In the genomic region with DNA sequence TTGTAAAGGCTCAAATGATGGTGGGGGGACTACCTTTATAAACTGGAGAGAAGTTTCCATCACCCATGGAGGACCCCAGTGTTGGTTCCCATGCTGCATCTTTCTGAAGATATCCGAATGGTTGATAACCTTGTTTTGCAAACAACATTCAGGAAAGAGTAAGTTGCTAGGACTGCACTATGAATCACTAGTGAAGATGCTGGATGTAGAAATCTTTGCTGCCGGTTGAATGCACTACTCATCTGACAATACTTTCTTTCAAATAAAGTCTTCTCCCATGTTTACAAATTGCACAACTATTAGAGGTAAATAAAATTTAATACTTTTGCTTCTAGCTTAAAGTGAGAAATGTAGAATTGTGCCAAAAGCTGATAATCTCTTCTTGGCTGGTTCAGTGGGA, we compare ENCODE assay signal across 31 cellular contexts.
"Had no signal": no experiment of that assay in that cellular context is flagged by ENCODE, and none has a peak within 500 bp of the region (broad histone marks: within the 10 kb centered on the region; RNA-seq: fewer than 3 reads in every experiment).

No MANE protein-coding gene starts in this region.

- H3K36me3 Mint-ChIP-seq: activated CD8-positive, alpha-beta memory T cell treated with anti-CD3 and anti-CD28 coated beads, Interleukin-2, amount 10 ng/mL, durations not matched to agents 7 days and 5 days; activated naive CD4-positive, alpha-beta T cell treated with anti-CD3 and anti-CD28 coated beads, Interleukin-2, amount 50 U/mL, for 72 hours; brain; naive thymus-derived CD4-positive, alpha-beta T cell; stimulated activated naive B cell treated with anti-CD40 and anti-IgM and Interleukin-4, amounts not matched to agents 10 μg/mL and 1 μg/mL and 100 μg/mL, for 72 hours had no signal

- H3K4me1 ChIP-seq: gastroesophageal sphincter, prostate gland, sigmoid colon, stomach, suprapubic skin, tibial artery, upper lobe of right lung had no signal

- DNase-seq: activated CD4-positive, alpha-beta T cell treated with anti-CD3 and anti-CD28 coated beads for 36 hours; activated CD4-positive, CD25-positive, alpha-beta regulatory T cell; activated CD8-positive, alpha-beta memory T cell treated with anti-CD3 and anti-CD28 coated beads, Interleukin-2, amount 10 ng/mL, durations not matched to agents 7 days and 5 days; activated CD8-positive, alpha-beta T cell treated with anti-CD3 and anti-CD28 coated beads, Interleukin-2, amount 10 ng/mL, durations not matched to agents 7 days and 5 days; activated naive CD4-positive, alpha-beta T cell; activated T-cell treated with anti-CD3 and anti-CD28 coated beads, Interleukin-2, amount 50 U/mL, for 48 hours; aorta; caudate nucleus; dermis blood vessel endothelial cell; effector CD4-positive, alpha-beta T cell; head of caudate nucleus; hippocampal formation; midbrain; naive thymus-derived CD4-positive, alpha-beta T cell; ovary; sigmoid colon; stimulated activated CD4-positive, alpha-beta T cell treated with anti-CD3 and anti-CD28 coated beads, Interleukin-1b, Interleukin-23, amount 100 ng/mL, for 48 hours; stimulated activated naive B cell treated with anti-CD40 and anti-IgM and Interleukin-4, amounts not matched to agents 10 μg/mL and 1 μg/mL and 100 μg/mL, for 72 hours; stomach; T-helper 1 cell; tibial artery; upper lobe of right lung had no signal

- H3K27ac Mint-ChIP-seq: activated CD4-positive, alpha-beta T cell treated with anti-CD3 and anti-CD28 coated beads for 36 hours; activated CD8-positive, alpha-beta memory T cell treated with anti-CD3 and anti-CD28 coated beads, Interleukin-2, amount 10 ng/mL, durations not matched to agents 7 days and 5 days; activated CD8-positive, alpha-beta T cell treated with anti-CD3 and anti-CD28 coated beads, Interleukin-2, amount 10 ng/mL, durations not matched to agents 7 days and 5 days; activated naive CD4-positive, alpha-beta T cell treated with anti-CD3 and anti-CD28 coated beads, Interleukin-2, amount 50 U/mL, for 72 hours; activated T-helper 2 cell treated with anti-CD3 and anti-CD28 coated beads, Interferon-gamma antibody, Interleukin-2, Interleukin-4, amounts not matched to agents 10 μg/mL and 5 μg/mL and 100 μg/mL, durations not matched to agents 14 hours and 24 hours and 36 hours; brain; naive thymus-derived CD4-positive, alpha-beta T cell; stimulated activated naive B cell treated with anti-CD40 and anti-IgM and Interleukin-4, amounts not matched to agents 10 μg/mL and 1 μg/mL and 100 μg/mL, for 72 hours; T-helper 2 cell treated with Interferon-gamma antibody and Interleukin-4, amounts not matched to agents 5 μg/mL and 100 μg/mL, for 36 hours had no signal

- H3K36me3 ChIP-seq: gastroesophageal sphincter, ovary, prostate gland, sigmoid colon, stomach, suprapubic skin, tibial artery, upper lobe of right lung had no signal

- H3K9me3 Mint-ChIP-seq: brain; stimulated activated naive B cell treated with anti-CD40 and anti-IgM and Interleukin-4, amounts not matched to agents 10 μg/mL and 1 μg/mL and 100 μg/mL, for 72 hours had no signal

- H3K4me3 ChIP-seq: gastroesophageal sphincter, ovary, prostate gland, sigmoid colon, smooth muscle cell, stomach, suprapubic skin, tibial artery, upper lobe of right lung had no signal

- H3K4me1 Mint-ChIP-seq: activated CD4-positive, alpha-beta T cell treated with anti-CD3 and anti-CD28 coated beads for 36 hours; activated CD8-positive, alpha-beta memory T cell treated with anti-CD3 and anti-CD28 coated beads, Interleukin-2, amount 10 ng/mL, durations not matched to agents 7 days and 5 days; naive thymus-derived CD4-positive, alpha-beta T cell; stimulated activated naive B cell treated with anti-CD40 and anti-IgM and Interleukin-4, amounts not matched to agents 10 μg/mL and 1 μg/mL and 100 μg/mL, for 72 hours had no signal

- H3K27ac ChIP-seq: epithelial cell of prostate, gastroesophageal sphincter, ovary, prostate gland, sigmoid colon, stomach, suprapubic skin, tibial artery, upper lobe of right lung had no signal

- ATAC-seq: activated CD4-positive, alpha-beta T cell treated with anti-CD3 and anti-CD28 coated beads for 36 hours; activated CD8-positive, alpha-beta memory T cell treated with anti-CD3 and anti-CD28 coated beads, Interleukin-2, amount 10 ng/mL, durations not matched to agents 7 days and 5 days; activated CD8-positive, alpha-beta T cell treated with anti-CD3 and anti-CD28 coated beads, Interleukin-2, amount 10 ng/mL, durations not matched to agents 7 days and 5 days; activated naive CD4-positive, alpha-beta T cell treated with anti-CD3 and anti-CD28 coated beads, Interleukin-2, amount 50 U/mL, for 72 hours; gastroesophageal sphincter; naive thymus-derived CD4-positive, alpha-beta T cell; stimulated activated naive B cell treated with anti-CD40 and anti-IgM and Interleukin-4, amounts not matched to agents 10 μg/mL and 1 μg/mL and 100 μg/mL, for 72 hours; upper lobe of right lung had no signal

- H3K27me3 ChIP-seq: gastroesophageal sphincter, ovary, sigmoid colon, stomach, suprapubic skin, tibial artery, upper lobe of right lung had no signal

- H3K9me3 ChIP-seq: gastroesophageal sphincter, ovary, prostate gland, stomach, suprapubic skin, tibial artery, upper lobe of right lung had no signal

- H3K4me3 Mint-ChIP-seq: activated CD4-positive, alpha-beta T cell treated with anti-CD3 and anti-CD28 coated beads for 36 hours; activated CD8-positive, alpha-beta memory T cell treated with anti-CD3 and anti-CD28 coated beads, Interleukin-2, amount 10 ng/mL, durations not matched to agents 7 days and 5 days; activated CD8-positive, alpha-beta T cell treated with anti-CD3 and anti-CD28 coated beads, Interleukin-2, amount 10 ng/mL, durations not matched to agents 7 days and 5 days; brain; naive thymus-derived CD4-positive, alpha-beta T cell; stimulated activated naive B cell treated with anti-CD40 and anti-IgM and Interleukin-4, amounts not matched to agents 10 μg/mL and 1 μg/mL and 100 μg/mL, for 72 hours; T-helper 2 cell treated with Interferon-gamma antibody and Interleukin-4, amounts not matched to agents 5 μg/mL and 100 μg/mL, for 36 hours had no signal

- H3K27me3 Mint-ChIP-seq: activated CD4-positive, alpha-beta T cell treated with anti-CD3 and anti-CD28 coated beads for 36 hours; activated CD8-positive, alpha-beta memory T cell treated with anti-CD3 and anti-CD28 coated beads, Interleukin-2, amount 10 ng/mL, durations not matched to agents 7 days and 5 days; brain; naive thymus-derived CD4-positive, alpha-beta T cell; stimulated activated naive B cell treated with anti-CD40 and anti-IgM and Interleukin-4, amounts not matched to agents 10 μg/mL and 1 μg/mL and 100 μg/mL, for 72 hours had no signal
